In the genomic region with DNA sequence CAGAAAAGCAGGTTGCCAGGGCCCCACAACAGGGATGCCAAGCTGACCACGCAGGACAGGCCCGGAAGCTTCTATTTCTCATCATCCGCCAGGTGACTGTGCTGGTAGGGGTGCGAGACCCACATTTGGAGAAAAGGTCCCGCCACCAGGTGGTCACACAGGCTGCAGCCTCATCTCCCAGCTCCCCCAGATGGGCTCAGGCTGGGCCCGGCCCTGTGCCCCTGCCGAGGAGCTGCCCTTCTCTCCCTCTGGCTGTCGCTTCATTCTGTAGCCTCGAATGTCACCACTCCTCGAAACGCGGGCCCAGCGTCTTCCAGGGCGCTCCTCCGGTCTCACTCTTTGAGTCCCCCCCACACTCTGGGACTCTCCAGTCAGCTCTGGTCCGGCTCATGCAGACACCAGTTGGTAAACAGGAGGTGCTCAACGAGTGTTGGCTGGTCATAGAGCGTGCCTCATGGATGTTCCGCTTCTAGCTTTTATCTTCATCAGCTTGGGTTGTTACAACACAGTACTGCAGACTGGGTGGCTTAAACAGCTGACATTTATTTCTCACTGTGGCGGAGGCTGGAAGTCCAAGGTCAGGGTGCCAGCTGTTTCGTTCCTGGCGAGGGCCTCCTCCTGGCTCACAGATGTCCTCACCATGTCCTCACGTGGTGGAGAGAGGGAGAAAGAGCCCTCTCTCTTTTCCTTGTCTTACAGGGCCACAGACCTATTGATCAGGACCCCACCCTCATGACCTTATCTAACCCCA, we compare ENCODE assay signal across 21 cellular contexts.
"Had no signal": no experiment of that assay in that cellular context is flagged by ENCODE, and none has a peak within 500 bp of the region (broad histone marks: within the 10 kb centered on the region; RNA-seq: fewer than 3 reads in every experiment).

No MANE protein-coding gene starts in this region.

- H3K36me3 ChIP-seq: ascending aorta had no signal

- DNase-seq: activated CD4-positive, alpha-beta memory T cell treated with anti-CD3 and anti-CD28 coated beads for 36 hours; activated CD4-positive, alpha-beta T cell treated with anti-CD3 and anti-CD28 coated beads, Interleukin-2, amount 10 ng/mL, durations not matched to agents 7 days and 5 days; activated CD4-positive, CD25-positive, alpha-beta regulatory T cell; activated naive CD4-positive, alpha-beta T cell; activated T-cell treated with anti-CD3 and anti-CD28 coated beads for 4 hours; activated T-cell treated with anti-CD3 and anti-CD28 coated beads, Interleukin-2, amount 50 U/mL, for 72 hours; Kasumi-1; NCI-H1092 treated with DMSO at 0.1 percent for 48 hours; NCI-H1417 treated with DMSO at 0.1 percent for 48 hours; NCI-H1694; NCI-H2029; NCI-H2107; NCI-H345; NCI-H510A; NCI-H526 treated with DMSO at 0.1 percent for 48 hours; NCI-H82; SK-N-SH had no signal

- ATAC-seq: activated T-cell treated with anti-CD3 and anti-CD28 coated beads, Interleukin-2, amount 50 U/mL, for 72 hours; body of pancreas; K562 had no signal

- H3K4me3 ChIP-seq: ascending aorta, body of pancreas, K562 had no signal

- H3K27me3 ChIP-seq: ascending aorta had no signal

- H3K9me3 ChIP-seq: ascending aorta, body of pancreas, SK-N-SH had no signal

- H3K4me1 ChIP-seq: ascending aorta, body of pancreas had no signal

- H3K27ac ChIP-seq: ascending aorta, body of pancreas, VCaP had no signal
